ENCODE assay signal across 9 cellular contexts in the genomic region with DNA sequence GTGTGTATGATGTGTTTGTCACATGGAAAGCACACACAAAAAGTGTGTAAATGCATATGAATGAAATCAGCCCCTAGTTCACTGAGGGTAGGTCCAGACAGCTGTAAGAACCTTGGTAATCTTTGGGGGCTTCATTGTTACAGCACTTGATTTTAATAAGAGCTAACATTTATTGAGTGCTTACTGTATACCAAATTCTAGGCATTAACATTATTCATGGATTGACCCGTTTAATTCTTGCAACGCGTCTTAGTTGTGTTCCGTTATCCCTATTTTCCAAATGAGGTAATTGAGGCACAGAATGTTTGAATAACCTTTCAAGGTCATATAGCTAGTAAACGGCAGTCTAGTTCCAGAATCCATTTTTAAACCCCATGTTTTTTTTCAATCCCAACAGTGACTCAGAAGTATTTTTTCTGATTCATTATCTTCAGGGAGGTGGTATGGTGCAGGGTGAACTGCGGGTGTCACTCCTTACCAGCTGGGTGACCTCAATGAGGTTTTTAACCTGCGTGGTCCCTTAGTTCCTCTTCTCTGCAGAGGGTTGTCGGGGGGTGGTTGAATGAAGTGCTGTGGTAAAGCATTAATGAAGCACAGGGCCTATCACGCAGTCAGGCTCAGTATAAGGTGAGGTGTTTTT. TPM values are rescaled to one million over a fixed set of nuclear protein-coding genes. Genes with fewer than 3 reads are reported as not detected.
DNase-seq lines count a peak whose midpoint lies in the region; ATAC-seq and TF ChIP-seq lines count a peak whose summit lies in the region.
"Had no signal": no experiment of that assay in that cellular context is flagged by ENCODE, and none has a peak within 500 bp of the region (broad histone marks: within the 10 kb centered on the region; RNA-seq: fewer than 3 reads in every experiment).

No MANE protein-coding gene starts in this region.

- H3K9me3 Mint-ChIP-seq in activated T-helper 17 cell treated with anti-CD3 and anti-CD28 coated beads, Interleukin-2, amount 50 U/mL, for 72 hours = no peaks in the 10 kb centered on the region

- no peaks in the 10 kb centered on the region for H3K36me3 ChIP-seq in neutrophil
- H3K36me3 ChIP-seq: gastrocnemius medialis had no signal

- DNase-seq in NOMO-1 treated with dmso at 0.1 percent for 144 hours (lab: John Stamatoyannopoulos, UW; ENCODE audit: unreplicated experiment) = peak; percentile 19
- DNase-seq in left lobe of liver (ENCODE audit: low spot score) = no peak
- DNase-seq in NCI-H2227 treated with DMSO at 0.1 percent for 48 hours (lab: John Stamatoyannopoulos, UW) = no peak
- DNase-seq in dermis blood vessel endothelial cell = no peak
- DNase-seq: gastrocnemius medialis had no signal

- H3K27ac ChIP-seq in neutrophil = peak overlapping the region; percentile 53
- H3K27ac ChIP-seq: gastrocnemius medialis had no signal

- H3K36me3 Mint-ChIP-seq in activated T-helper 17 cell treated with anti-CD3 and anti-CD28 coated beads, Interleukin-2, amount 50 U/mL, for 72 hours (ENCODE audit: low read depth) = peaks cover 88% of the 10 kb centered on the region

- H3K4me3 ChIP-seq in neutrophil (ENCODE audit: low read depth in 1 of 2, low read length in 1 of 2) = no peak overlapping the region
- H3K4me3 ChIP-seq: gastrocnemius medialis had no signal

- H3K27ac Mint-ChIP-seq in activated T-helper 17 cell treated with anti-CD3 and anti-CD28 coated beads, Interleukin-2, amount 50 U/mL, for 72 hours = peak overlapping the region; percentile 70

- peaks cover 69% of the 10 kb centered on the region for H3K4me1 Mint-ChIP-seq in activated T-helper 17 cell treated with anti-CD3 and anti-CD28 coated beads, Interleukin-2, amount 50 U/mL, for 72 hours

- H3K27me3 Mint-ChIP-seq in activated T-helper 17 cell treated with anti-CD3 and anti-CD28 coated beads, Interleukin-2, amount 50 U/mL, for 72 hours = no peaks in the 10 kb centered on the region

- no peaks in the 10 kb centered on the region for H3K9me3 ChIP-seq in neutrophil
- H3K9me3 ChIP-seq: gastrocnemius medialis had no signal

- H3K27me3 ChIP-seq in neutrophil = no peaks in the 10 kb centered on the region
- H3K27me3 ChIP-seq: gastrocnemius medialis had no signal

- peaks cover 36 to 63% of the 10 kb centered on the region in 2 experiments for H3K4me1 ChIP-seq in neutrophil (ENCODE audit: control insufficient read depth in 1 of 2, insufficient read depth in 1 of 2, low read depth in 1 of 2, low read length in 1 of 2)

- no peak for TF ChIP-seq CTCF in neutrophil (IDR thresholded peaks at IDR 0.05)

- H3K4me3 Mint-ChIP-seq in activated T-helper 17 cell treated with anti-CD3 and anti-CD28 coated beads, Interleukin-2, amount 50 U/mL, for 72 hours = peak overlapping the region; percentile 53

- ATAC-seq in GM18511 (IDR thresholded peaks at IDR 0.05; ENCODE audit: unreplicated experiment) (peak; percentile 75), left lobe of liver (no peak), HG02588 (IDR thresholded peaks at IDR 0.05; ENCODE audit: unreplicated experiment) (no peak)
- ATAC-seq in activated T-helper 17 cell treated with anti-CD3 and anti-CD28 coated beads, Interleukin-2, amount 50 U/mL, for 72 hours (replicated peaks) = peak; percentile 88
- ATAC-seq: gastrocnemius medialis had no signal

RNA-seq across cellular contexts. Expression of gene RAB8B, which starts 14.2 kb away (rescaled TPM):
- total RNA-seq in activated T-helper 17 cell treated with anti-CD3 and anti-CD28 coated beads, Interleukin-2, amount 50 U/mL, for 72 hours = 100 to 1,000 TPM in 1 of 2 donors, 10 to 100 TPM in 1; 68.1 to 185 TPM
- total RNA-seq in left lobe of liver = 6.8 TPM
- 81.5 and 95.7 TPM in 2 replicates for total RNA-seq in dermis blood vessel endothelial cell

RNA-seq across cellular contexts. Expression of gene RPS27L, which starts 46.3 kb away (rescaled TPM):
- total RNA-seq in activated T-helper 17 cell treated with anti-CD3 and anti-CD28 coated beads, Interleukin-2, amount 50 U/mL, for 72 hours = 100 to 1,000 TPM; 187 to 240 TPM
- total RNA-seq in left lobe of liver (54.6 TPM), dermis blood vessel endothelial cell (285 and 407 TPM in 2 replicates)

Comparison
In these comparisons a context has a peak if more than half of its experiments do, and no peak if none do; other contexts are left out.
1. ATAC-seq: peak in GM18511 (single experiment) and activated T-helper 17 cell treated with anti-CD3 and anti-CD28 coated beads, Interleukin-2, amount 50 U/mL, for 72 hours (single experiment); none in left lobe of liver (single experiment) and HG02588 (single experiment).